14 cellular contexts compared by ENCODE assay signal in the genomic region with DNA sequence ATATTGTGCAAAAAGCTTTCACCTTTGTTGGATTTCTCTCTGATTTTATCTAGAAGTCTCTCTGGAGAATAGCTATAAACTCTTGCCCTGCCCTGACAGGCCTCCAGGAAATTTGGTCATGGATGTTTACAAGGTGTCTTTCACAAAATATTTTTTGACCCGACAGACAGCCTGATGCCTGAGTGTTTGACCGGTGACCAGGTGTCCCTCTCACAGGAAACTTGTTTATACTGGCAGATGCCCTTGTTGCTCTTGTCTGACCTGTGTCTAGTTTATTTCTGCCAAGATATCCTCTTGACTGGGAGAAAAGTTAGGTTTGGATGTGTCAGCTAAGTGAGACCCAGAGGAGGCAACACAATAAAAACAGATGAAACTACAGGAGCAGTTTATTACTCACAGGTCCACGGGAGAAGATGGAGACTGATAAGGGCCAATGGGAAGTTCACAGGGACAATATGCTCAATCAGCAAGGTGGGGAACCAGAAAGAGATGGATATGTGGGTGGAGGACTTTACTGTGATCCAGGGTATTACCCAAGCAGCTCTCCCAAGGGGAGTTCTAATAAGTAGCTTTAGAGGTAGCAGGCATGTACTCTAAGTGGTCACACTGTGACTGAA.
DNase-seq lines count a peak whose midpoint lies in the region; ATAC-seq and TF ChIP-seq lines count a peak whose summit lies in the region.
"Had no signal": no experiment of that assay in that cellular context is flagged by ENCODE, and none has a peak within 500 bp of the region (broad histone marks: within the 10 kb centered on the region; RNA-seq: fewer than 3 reads in every experiment).

No MANE protein-coding gene starts in this region.

- no peaks in the 10 kb centered on the region for H3K27me3 ChIP-seq in breast epithelium
- no peaks in the 10 kb centered on the region for H3K27me3 ChIP-seq in mesenchymal stem cell (ENCODE audit: control insufficient read depth in 1 of 2, insufficient read depth in 1 of 2, low read length in 2 of 2)
- H3K27me3 ChIP-seq: BLaER1 had no signal

- H3K18ac ChIP-seq in mesenchymal stem cell (ENCODE audit: low read depth in 1 of 2, low read length in 2 of 2), result no peak overlapping the region

- no peak overlapping the region for H2BK5ac ChIP-seq in mesenchymal stem cell (ENCODE audit: low read depth, low read length, poor library complexity, severe bottlenecking)

- H3K79me1 ChIP-seq in mesenchymal stem cell (replicated peaks; ENCODE audit: low read length, poor library complexity, severe bottlenecking), result no peaks in the 10 kb centered on the region

- no peaks in the 10 kb centered on the region for H3K36me3 Mint-ChIP-seq in MCF 10A (ENCODE audit: insufficient read depth, unreplicated experiment)

- no peak for TF ChIP-seq POLR2A in breast epithelium (IDR thresholded peaks at IDR 0.05)

- no peak overlapping the region for H3K4me3 Mint-ChIP-seq in MCF 10A (ENCODE audit: unreplicated experiment)
- H3K4me3 Mint-ChIP-seq: CD14-positive monocyte; CD4-positive, alpha-beta memory T cell had no signal

- no peak overlapping the region for H2BK15ac ChIP-seq in mesenchymal stem cell (ENCODE audit: low read depth, poor library complexity, severe bottlenecking)

- H2BK12ac ChIP-seq in mesenchymal stem cell (ENCODE audit: low read length in 2 of 2), result no peak overlapping the region

- no peak overlapping the region for H3K4me2 ChIP-seq in mesenchymal stem cell (ENCODE audit: low read length, poor library complexity, severe bottlenecking)
- H3K4me2 ChIP-seq: BLaER1 had no signal

- H3K27ac ChIP-seq in breast epithelium (no peak overlapping the region), mesenchymal stem cell (ENCODE audit: low read length, poor library complexity, severe bottlenecking) (no peak overlapping the region)
- H3K27ac ChIP-seq: BLaER1 had no signal

- H3K4me3 ChIP-seq in breast epithelium, result no peak overlapping the region
- no peak overlapping the region for H3K4me3 ChIP-seq in LNCaP clone FGC (ENCODE audit: low read depth, low read length)
- no peak overlapping the region for H3K4me3 ChIP-seq in epithelial cell of esophagus (ENCODE audit: low read length)
- no peak overlapping the region for H3K4me3 ChIP-seq in mesenchymal stem cell (ENCODE audit: insufficient read depth in 1 of 2, low read depth in 1 of 2, low read length in 2 of 2)
- H3K4me3 ChIP-seq: BLaER1, HAP-1 had no signal

- H3K9ac ChIP-seq in mesenchymal stem cell (ENCODE audit: low read length), result no peak overlapping the region
- H3K9ac ChIP-seq: BLaER1 had no signal

- no peak for TF ChIP-seq CTCF in MCF 10A (IDR thresholded peaks at IDR 0.05; ENCODE audit: unreplicated experiment)
- TF ChIP-seq CTCF in breast epithelium (IDR thresholded peaks at IDR 0.05), result no peak
- no peak for TF ChIP-seq CTCF in LNCaP clone FGC (IDR thresholded peaks at IDR 0.05; ENCODE audit: control insufficient read depth, extremely low read depth, insufficient read depth)
- TF ChIP-seq CTCF in epithelial cell of esophagus (IDR thresholded peaks at IDR 0.05; ENCODE audit: insufficient read depth, low read depth, low read length, missing control alignments), result no peak

- H4K8ac ChIP-seq in mesenchymal stem cell (ENCODE audit: low read length), result no peak overlapping the region

- H3K14ac ChIP-seq in mesenchymal stem cell (ENCODE audit: low read length in 2 of 2), result no peak overlapping the region

- no peak overlapping the region for H4K91ac ChIP-seq in mesenchymal stem cell (ENCODE audit: low read length)

- peak overlapping the region; percentile 52 for H2AK5ac ChIP-seq in mesenchymal stem cell (ENCODE audit: low read length, severe bottlenecking)

- no peaks in the 10 kb centered on the region for H3K36me3 ChIP-seq in breast epithelium
- no peaks in the 10 kb centered on the region for H3K36me3 ChIP-seq in mesenchymal stem cell (ENCODE audit: control insufficient read depth in 1 of 2, insufficient read depth in 2 of 2, low read depth in 1 of 2, low read length in 2 of 2)
- H3K36me3 ChIP-seq: BLaER1, HAP-1 had no signal

- no peaks in the 10 kb centered on the region for H3K9me3 ChIP-seq in breast epithelium
- peaks cover 10% of the 10 kb centered on the region for H3K9me3 ChIP-seq in mesenchymal stem cell (ENCODE audit: control insufficient read depth, low read length)
- H3K9me3 ChIP-seq: BLaER1, HAP-1 had no signal

- H3K27me3 Mint-ChIP-seq in MCF 10A (ENCODE audit: insufficient read depth, unreplicated experiment), result no peaks in the 10 kb centered on the region
- H3K27me3 Mint-ChIP-seq: CD4-positive, alpha-beta memory T cell had no signal

- WGBS in mesenchymal stem cell, result 54% methylated on average over 3 of the region's 3 CpGs

- CTCF ChIA-PET in MCF 10A (lab: Yijun Ruan, JAX), result interaction anchor here (0.8 kb wide), 1 partner anchor 72 kb away, joined by 3 read pairs; no protein-coding TSS in a partner anchor

- POLR2A ChIA-PET in MCF 10A (lab: Yijun Ruan, JAX), result no interaction called here

- H3K9me3 Mint-ChIP-seq in MCF 10A (ENCODE audit: unreplicated experiment), result no peaks in the 10 kb centered on the region

- intact Hi-C loops in MCF 10A (cut with micrococcal nuclease) (no loop called here), breast epithelium (cut with DNase I; ENCODE audit: low total_unique reads) (no loop called here)

- H3K4me1 ChIP-seq in breast epithelium (no peaks in the 10 kb centered on the region), mesenchymal stem cell (ENCODE audit: control insufficient read depth, insufficient read depth, low read depth, low read length) (no peaks in the 10 kb centered on the region)
- H3K4me1 ChIP-seq: BLaER1 had no signal

- H3K4me1 Mint-ChIP-seq in MCF 10A (ENCODE audit: insufficient read depth, unreplicated experiment), result peaks cover 10% of the 10 kb centered on the region
- H3K4me1 Mint-ChIP-seq: CD14-positive monocyte; CD4-positive, alpha-beta memory T cell had no signal

- H3K4ac ChIP-seq in mesenchymal stem cell (ENCODE audit: low read depth in 1 of 2, low read length in 2 of 2), result no peak overlapping the region

- BruUV-seq in MCF 10A (replicated peaks; lab: Mats Ljungman, UMichigan), result no TSS peak

- peak overlapping the region; percentile 7 for H3K27ac Mint-ChIP-seq in MCF 10A (ENCODE audit: low read depth, unreplicated experiment)
- H3K27ac Mint-ChIP-seq: CD14-positive monocyte had no signal

- no peak overlapping the region for H2AFZ ChIP-seq in mesenchymal stem cell (ENCODE audit: low read depth, low read length)

- ATAC-seq in GM21576 (IDR thresholded peaks at IDR 0.05; ENCODE audit: unreplicated experiment), result no peak

- H2BK120ac ChIP-seq in mesenchymal stem cell (ENCODE audit: low read depth, low read length), result no peak overlapping the region

- no peak overlapping the region for H3K23ac ChIP-seq in mesenchymal stem cell (ENCODE audit: low read length in 2 of 2)

- DNase-seq in MCF 10A (ENCODE audit: unreplicated experiment), result peak; percentile 1
- DNase-seq in breast epithelium (ENCODE audit: low spot score in 2 of 2), result no peak
- DNase-seq in LNCaP clone FGC (ENCODE audit: low read depth), result peak; percentile 66
- peak; percentile 2 for DNase-seq in epithelial cell of esophagus (ENCODE audit: low read depth)
- no peak for DNase-seq in mesenchymal stem cell
- no peak for DNase-seq in NOMO-1 treated with dmso at 0.1 percent for 144 hours (lab: John Stamatoyannopoulos, UW; ENCODE audit: unreplicated experiment)
- no peak for DNase-seq in NCI-H146 (lab: John Stamatoyannopoulos, UW)
- DNase-seq: 8988T; Calu3; CD4-positive, alpha-beta memory T cell had no signal

Comparison
In these comparisons a context has a peak if more than half of its experiments do, and no peak if none do; other contexts are left out.
1. DNase-seq: peak in MCF 10A (single experiment), LNCaP clone FGC (single experiment) and epithelial cell of esophagus (single experiment); none in breast epithelium (0 of 2), mesenchymal stem cell (single experiment), NOMO-1 treated with dmso at 0.1 percent for 144 hours (single experiment) and NCI-H146 (single experiment).